ENCODE assay signal across 21 cellular contexts in the genomic region with DNA sequence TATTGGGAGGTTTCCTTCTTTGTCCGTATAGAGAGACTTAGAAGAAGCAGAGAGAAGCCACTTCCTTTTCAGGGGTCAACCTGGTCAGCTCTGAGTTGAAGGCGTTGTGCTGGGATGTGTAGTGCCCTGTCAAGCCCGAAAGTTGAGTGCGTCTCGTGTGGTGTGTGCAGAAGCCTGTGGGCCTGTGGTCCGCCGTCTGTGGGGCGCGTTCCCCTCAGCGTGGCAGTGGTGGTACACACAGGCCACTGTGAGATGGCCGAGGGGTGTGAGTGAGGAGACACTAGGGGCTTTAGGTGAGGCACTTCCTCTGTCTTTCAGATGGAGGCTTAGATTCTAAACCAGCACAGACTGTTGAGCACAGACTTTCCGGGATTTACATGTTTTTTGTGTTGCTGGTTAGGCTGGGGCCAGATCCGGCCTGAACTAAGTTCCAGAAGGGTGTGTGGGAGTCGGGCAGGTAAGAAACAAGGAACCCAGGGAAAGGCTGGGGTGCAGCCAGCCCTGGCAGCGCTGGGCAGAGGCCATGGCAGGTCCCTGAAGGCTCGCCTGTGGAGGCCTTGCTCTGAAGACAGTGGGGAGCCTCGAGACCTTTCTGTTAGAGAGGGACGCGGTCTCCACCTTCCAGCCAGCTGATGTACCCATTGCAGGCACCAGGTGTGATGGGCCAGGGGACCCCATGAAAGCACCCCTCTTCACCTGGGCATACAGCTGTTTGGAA.
DNase-seq lines count a peak whose midpoint lies in the region; ATAC-seq and TF ChIP-seq lines count a peak whose summit lies in the region.
"Had no signal": no experiment of that assay in that cellular context is flagged by ENCODE, and none has a peak within 500 bp of the region (broad histone marks: within the 10 kb centered on the region; RNA-seq: fewer than 3 reads in every experiment).

No MANE protein-coding gene starts in this region.

- H3K4me3 Mint-ChIP-seq in CD14-positive monocyte (no peak overlapping the region), HFFc6 (no peak overlapping the region), endothelial cell (ENCODE audit: unreplicated experiment) (peak overlapping the region; percentile 9), neural crest cell (no peak overlapping the region)

- no peak for TF ChIP-seq CTCF in CD14-positive monocyte (IDR thresholded peaks at IDR 0.05)
- no peak for TF ChIP-seq CTCF in HFFc6 (IDR thresholded peaks at IDR 0.05)
- no peak for TF ChIP-seq CTCF in endothelial cell (IDR thresholded peaks at IDR 0.05; ENCODE audit: unreplicated experiment)
- TF ChIP-seq CTCF in neural crest cell (conservative IDR thresholded peaks at IDR 0.05), result no peak

- DNase-seq in CD14-positive monocyte (ENCODE audit: low spot score), result no peak
- no peak for DNase-seq in HFFc6
- no peak for DNase-seq in endothelial cell (ENCODE audit: low spot score)
- no peak for DNase-seq in neural crest cell (ENCODE audit: low read depth, low spot score)
- DNase-seq in central memory CD4-positive, alpha-beta T cell, result no peak
- DNase-seq in cortex of kidney (lab: John Stamatoyannopoulos, UW), result no peak
- no peak for DNase-seq in middle frontal gyrus (ENCODE audit: extremely low spot score, low spot score)
- DNase-seq: ACHN; CD4-positive, alpha-beta memory T cell; DND-41; GDM1; GM23248; IMR-90; NCI-H1417; NCI-H1930; NCI-H2171; NCI-H446 treated with DMSO at 0.1 percent for 48 hours; NCI-H774; Right ventricle myocardium superior had no signal

- H3K27ac Mint-ChIP-seq in CD14-positive monocyte, result peak overlapping the region in 4 of 7 donors; percentile 25 to 69 (median 38)
- H3K27ac Mint-ChIP-seq in HFFc6, result peak overlapping the region; percentile 40; the same call in 1 of the 2 replicates
- peak overlapping the region; percentile 85 for H3K27ac Mint-ChIP-seq in endothelial cell (ENCODE audit: unreplicated experiment)
- peak overlapping the region; percentile 16 for H3K27ac Mint-ChIP-seq in neural crest cell (ENCODE audit: unreplicated experiment)

- intact Hi-C loops in CD14-positive monocyte (cut with micrococcal nuclease), result no loop called here

- H3K27me3 Mint-ChIP-seq in CD14-positive monocyte (ENCODE audit: low read depth in 3 of 3) (no peaks in the 10 kb centered on the region), HFFc6 (ENCODE audit: insufficient read depth) (no peaks in the 10 kb centered on the region), endothelial cell (ENCODE audit: unreplicated experiment) (peaks cover 5% of the 10 kb centered on the region), neural crest cell (ENCODE audit: low read depth) (no peaks in the 10 kb centered on the region)
- H3K27me3 Mint-ChIP-seq: CD4-positive, alpha-beta memory T cell had no signal

- H3K36me3 Mint-ChIP-seq in CD14-positive monocyte (peaks cover 39 to 41% of the 10 kb centered on the region in 2 donors), HFFc6 (ENCODE audit: low read depth) (no peaks in the 10 kb centered on the region), endothelial cell (ENCODE audit: low read depth, unreplicated experiment) (peaks cover 5% of the 10 kb centered on the region), neural crest cell (ENCODE audit: low read depth) (no peaks in the 10 kb centered on the region)

- H3K4me1 Mint-ChIP-seq in CD14-positive monocyte (peaks cover 9% of the 10 kb centered on the region), HFFc6 (ENCODE audit: low read depth) (no peaks in the 10 kb centered on the region), endothelial cell (ENCODE audit: unreplicated experiment) (peaks cover 23% of the 10 kb centered on the region), neural crest cell (peaks cover 16% of the 10 kb centered on the region)

- no peak for ATAC-seq in HG03342 (IDR thresholded peaks at IDR 0.05; ENCODE audit: unreplicated experiment)
- ATAC-seq: Panc1 had no signal

- H3K9me3 Mint-ChIP-seq in CD14-positive monocyte (no peaks in the 10 kb centered on the region), HFFc6 (no peaks in the 10 kb centered on the region), endothelial cell (ENCODE audit: unreplicated experiment) (no peaks in the 10 kb centered on the region), neural crest cell (no peaks in the 10 kb centered on the region)
- H3K9me3 Mint-ChIP-seq: CD4-positive, alpha-beta memory T cell had no signal

Comparison
In these comparisons a context has a peak if more than half of its experiments do, and no peak if none do; other contexts are left out.
1. H3K27ac Mint-ChIP-seq: peak in every context shown above with its lines; median percentile 85 in endothelial cell; 40 in HFFc6; 38 in CD14-positive monocyte; 16 in neural crest cell.